31 cellular contexts compared by ENCODE assay signal in genomic region chr3:117619805-117620204, GRCh38.
"Had no signal": no experiment of that assay in that cellular context is flagged by ENCODE, and none has a peak within 500 bp of the region (broad histone marks: within the 10 kb centered on the region; RNA-seq: fewer than 3 reads in every experiment).

No MANE protein-coding gene starts in this region.

- H3K4me3 ChIP-seq: MG63, PC-9, SJCRH30, SK-N-MC had no signal

- H3K27me3 ChIP-seq: MG63, SJCRH30 had no signal

- H2AFZ ChIP-seq: PC-9 had no signal

- H3K36me3 Mint-ChIP-seq: T-cell had no signal

- H3K9me3 ChIP-seq: SJCRH30 had no signal

- H3K4me1 Mint-ChIP-seq: T-cell had no signal

- FAIRE-seq: RCC 7860 had no signal

- H3K4me3 Mint-ChIP-seq: T-cell had no signal

- H3K4me1 ChIP-seq: SJCRH30 had no signal

- H3K36me3 ChIP-seq: MG63, SJCRH30 had no signal

- H3K4me2 ChIP-seq: PC-9 had no signal

- ATAC-seq: Panc1, Right ventricle myocardium inferior, T-cell had no signal

- H3K27ac ChIP-seq: PC-9, RWPE1, SJCRH30, SK-N-MC had no signal

- H3K27ac Mint-ChIP-seq: T-cell had no signal

- DNase-seq: Kasumi-1, KG1, MG63, MV-4-11, NCI-H1092, NCI-H1105, NCI-H1417 treated with DMSO at 0.1 percent for 48 hours, NCI-H1436 treated with DMSO at 0.1 percent for 48 hours, NCI-H1694 treated with DMSO at 0.1 percent for 48 hours, NCI-H187 treated with DMSO at 0.1 percent for 48 hours, NCI-H2029, NCI-H2081, NCI-H2171 treated with DMSO at 0.1 percent for 48 hours, NCI-H2227 treated with DMSO at 0.1 percent for 48 hours, NCI-H345, NCI-H446, NCI-H524, NCI-H526, NCI-H69, NCI-H748 treated with DMSO at 0.1 percent for 48 hours, NCI-H82, PC-9, SHP77, SIG-M5, SJCRH30, T-cell had no signal

- H3K27me3 Mint-ChIP-seq: T-cell had no signal
